ENCODE assay signal across 1 cellular context in genomic region chr18:56083097-56083865, GRCh38.
TF ChIP-seq lines count a peak whose summit lies in the region.

No MANE protein-coding gene starts in this region.

TF ChIP-seq in endothelial cell of umbilical vein, 7 proteins besides CTCF, POLR2A, EP300 and RAD21 (continued from another document):
- TF ChIP-seq POLR2AphosphoS5 (IDR thresholded peaks at IDR 0.05; ENCODE audit: insufficient read depth, low read depth, low read length) (peak; percentile 86), FOS (IDR thresholded peaks at IDR 0.05; ENCODE audit: borderline replicate concordance, insufficient read depth, low read length) (peak; percentile 68)
